12 cellular contexts compared by ENCODE assay signal in genomic region chr12:48126953-48127630, GRCh38. TPM values are rescaled to one million over a fixed set of nuclear protein-coding genes. Genes with fewer than 3 reads are reported as not detected.
DNase-seq lines count a peak whose midpoint lies in the region; ATAC-seq and TF ChIP-seq lines count a peak whose summit lies in the region.
"Had no signal": no experiment of that assay in that cellular context is flagged by ENCODE, and none has a peak within 500 bp of the region (broad histone marks: within the 10 kb centered on the region; RNA-seq: fewer than 3 reads in every experiment).

No MANE protein-coding gene starts in this region.

- no peak for ATAC-seq in heart left ventricle
- ATAC-seq in right cardiac atrium = no peak
- no peak for ATAC-seq in activated naive CD4-positive, alpha-beta T cell treated with anti-CD3 and anti-CD28 coated beads, Interleukin-2, amount 50 U/mL, for 72 hours
- ATAC-seq: CD8-positive, alpha-beta T cell had no signal

- H3K9me3 ChIP-seq in heart left ventricle (no peaks in the 10 kb centered on the region), right cardiac atrium (ENCODE audit: control insufficient read depth, low read length) (no peaks in the 10 kb centered on the region), endocrine pancreas (ENCODE audit: control insufficient read depth, low read length) (no peaks in the 10 kb centered on the region), skeletal muscle tissue (ENCODE audit: control insufficient read depth in 3 of 3, low read length in 3 of 3) (no peaks in the 10 kb centered on the region)

- H3K4me1 ChIP-seq in heart left ventricle = peaks cover 0 to 72% (median 18%) of the 10 kb centered on the region in 12 donors
- peaks cover 6% of the 10 kb centered on the region for H3K4me1 ChIP-seq in right cardiac atrium (ENCODE audit: control insufficient read depth, insufficient read depth, low read length)
- no peaks in the 10 kb centered on the region for H3K4me1 ChIP-seq in endocrine pancreas (ENCODE audit: control insufficient read depth, insufficient read depth, low read length)
- H3K4me1 ChIP-seq in skeletal muscle tissue (ENCODE audit: control insufficient read depth in 3 of 3, insufficient read depth in 3 of 3, low read length in 3 of 3) = peaks cover 33 to 56% (median 39%) of the 10 kb centered on the region in 3 donors

- H3K9ac ChIP-seq in endocrine pancreas (ENCODE audit: control insufficient read depth, insufficient read depth, low read length) = peak overlapping the region; percentile 33
- peak overlapping the region; percentile 35 to 72 (median 58) for H3K9ac ChIP-seq in skeletal muscle tissue (ENCODE audit: low read depth in 1 of 3, low read length in 3 of 3)

- no peak for TF ChIP-seq CTCF in heart left ventricle (IDR thresholded peaks at IDR 0.05)

- H3K36me3 ChIP-seq in heart left ventricle (peaks cover 0 to 94% (median 51%) of the 10 kb centered on the region in 9 donors), endocrine pancreas (ENCODE audit: control insufficient read depth, insufficient read depth, low read length) (no peaks in the 10 kb centered on the region), skeletal muscle tissue (ENCODE audit: control insufficient read depth in 3 of 3, insufficient read depth in 3 of 3, low read length in 3 of 3) (peaks cover 42 to 63% (median 49%) of the 10 kb centered on the region in 3 donors)

- H3K27ac ChIP-seq in heart left ventricle (peak overlapping the region in 11 of 12 donors; percentile 24 to 95 (median 66)), right cardiac atrium (ENCODE audit: low read length) (no peak overlapping the region), skeletal muscle tissue (ENCODE audit: low read depth, low read length) (peak overlapping the region; percentile 94)

- H3K4me3 ChIP-seq in heart left ventricle (peak overlapping the region in 1 of 12 donors; percentile 28), right cardiac atrium (ENCODE audit: low read length) (no peak overlapping the region), endocrine pancreas (ENCODE audit: control insufficient read depth, insufficient read depth, low read length) (no peak overlapping the region), skeletal muscle tissue (ENCODE audit: low read length in 3 of 3) (peak overlapping the region; percentile 51 to 63 (median 53))

- TF ChIP-seq POLR2A in heart left ventricle (IDR thresholded peaks at IDR 0.05) = no peak

- intact Hi-C loops in heart left ventricle (cut with DNase I) (no loop called here), right cardiac atrium (cut with DNase I) (no loop called here)

- DNase-seq in heart left ventricle = no peak
- no peak for DNase-seq in right cardiac atrium
- DNase-seq in NAMALWA (ENCODE audit: low spot score) = peak; percentile 18
- no peak for DNase-seq in activated naive CD4-positive, alpha-beta T cell treated with anti-CD3 and anti-CD28 coated beads, Interleukin-2, amount 50 U/mL, for 72 hours (ENCODE audit: low spot score in 2 of 2)
- DNase-seq in anterior cingulate cortex (lab: John Stamatoyannopoulos, UW) = no peak
- DNase-seq: CD8-positive, alpha-beta T cell; H7; NCI-H2107; NCI-H510A; SIG-M5 had no signal

- H3K27me3 ChIP-seq in heart left ventricle = no peaks in the 10 kb centered on the region
- no peaks in the 10 kb centered on the region for H3K27me3 ChIP-seq in right cardiac atrium (ENCODE audit: control insufficient read depth, insufficient read depth)
- no peaks in the 10 kb centered on the region for H3K27me3 ChIP-seq in endocrine pancreas (ENCODE audit: control insufficient read depth, insufficient read depth, low read length)
- H3K27me3 ChIP-seq in skeletal muscle tissue (ENCODE audit: control insufficient read depth in 3 of 3, insufficient read depth in 3 of 3, low read length in 3 of 3) = no peaks in the 10 kb centered on the region

- no peak overlapping the region for H3K27ac Mint-ChIP-seq in activated naive CD4-positive, alpha-beta T cell treated with anti-CD3 and anti-CD28 coated beads, Interleukin-2, amount 50 U/mL, for 72 hours

- H3K9me3 Mint-ChIP-seq in activated naive CD4-positive, alpha-beta T cell treated with anti-CD3 and anti-CD28 coated beads, Interleukin-2, amount 50 U/mL, for 72 hours = no peaks in the 10 kb centered on the region
- H3K9me3 Mint-ChIP-seq: CD8-positive, alpha-beta T cell had no signal

- 55 to 71% (median 57%) methylated on average over 2 of the region's 2 CpGs for WGBS in heart left ventricle, 4 donors
- WGBS in right cardiac atrium = 83% methylated on average over 2 of the region's 2 CpGs

- H3K36me3 Mint-ChIP-seq in activated naive CD4-positive, alpha-beta T cell treated with anti-CD3 and anti-CD28 coated beads, Interleukin-2, amount 50 U/mL, for 72 hours = peaks cover 10 to 14% of the 10 kb centered on the region in 2 donors

RNA-seq across cellular contexts. Expression of gene PFKM, which starts 7.9 kb away (rescaled TPM):
- total RNA-seq in heart left ventricle (100 to 1,000 TPM; 230 to 901 (median 521) TPM), right cardiac atrium (100 to 1,000 TPM; 322 to 429 (median 358) TPM), skeletal muscle tissue (304 TPM)
- polyA plus RNA-seq in heart left ventricle (100 to 1,000 TPM; 160 to 205 TPM), right cardiac atrium (204 TPM)
- 10 to 100 TPM; 80.3 to 81.3 TPM for total RNA-seq in activated naive CD4-positive, alpha-beta T cell treated with anti-CD3 and anti-CD28 coated beads, Interleukin-2, amount 50 U/mL, for 72 hours

RNA-seq across cellular contexts. Expression of gene SENP1, which starts 21.2 kb away (rescaled TPM):
- total RNA-seq in heart left ventricle = 10 to 100 TPM in 4 of 9 donors, 1 to 10 TPM in 5; 6.9 to 13.6 (median 9.2) TPM
- polyA plus RNA-seq in heart left ventricle = 1 to 10 TPM; 2.1 to 3.8 TPM
- 10 to 100 TPM in 1 of 4 donors, 1 to 10 TPM in 3; 7.7 to 12.8 (median 9.0) TPM for total RNA-seq in right cardiac atrium
- 2.8 TPM for polyA plus RNA-seq in right cardiac atrium
- total RNA-seq in skeletal muscle tissue = 15.1 TPM
- total RNA-seq in activated naive CD4-positive, alpha-beta T cell treated with anti-CD3 and anti-CD28 coated beads, Interleukin-2, amount 50 U/mL, for 72 hours = 10 to 100 TPM; 39.9 to 69.8 TPM

RNA-seq across cellular contexts. Expression of gene ASB8, which starts 30.2 kb away (rescaled TPM):
- total RNA-seq in heart left ventricle = 10 to 100 TPM; 73.2 to 97.6 (median 81.5) TPM
- 10 to 100 TPM; 24.9 to 49.1 TPM for polyA plus RNA-seq in heart left ventricle
- 10 to 100 TPM; 58.5 to 69.9 (median 62.4) TPM for total RNA-seq in right cardiac atrium
- polyA plus RNA-seq in right cardiac atrium = 33.4 TPM
- total RNA-seq in skeletal muscle tissue = 32.9 TPM
- total RNA-seq in activated naive CD4-positive, alpha-beta T cell treated with anti-CD3 and anti-CD28 coated beads, Interleukin-2, amount 50 U/mL, for 72 hours = 10 to 100 TPM; 30.7 to 45.3 TPM

RNA-seq across cellular contexts. Expression of gene CCDC184, which starts 56.4 kb away (rescaled TPM):
- 1 to 10 TPM in 2 of 9 donors, under 1 TPM in 7; 0.25 to 1.5 (median 0.54) TPM for total RNA-seq in heart left ventricle
- under 1 TPM; 0.76 to 0.99 TPM for polyA plus RNA-seq in heart left ventricle
- total RNA-seq in right cardiac atrium = 1 to 10 TPM in 1 of 4 donors, under 1 TPM in 3; 0.71 to 1.1 (median 0.84) TPM
- polyA plus RNA-seq in right cardiac atrium = 0.57 TPM
- total RNA-seq in skeletal muscle tissue = 0.52 TPM
- under 1 TPM; 0.25 to 0.64 TPM for total RNA-seq in activated naive CD4-positive, alpha-beta T cell treated with anti-CD3 and anti-CD28 coated beads, Interleukin-2, amount 50 U/mL, for 72 hours

Comparison
In these comparisons a context has a peak if more than half of its experiments do, and no peak if none do; other contexts are left out.
1. H3K4me3 ChIP-seq: peak in skeletal muscle tissue (3 of 3); none in right cardiac atrium (single experiment) and endocrine pancreas (single experiment).